13 cellular contexts compared by ENCODE assay signal in genomic region chr3:129111076-129111780, GRCh38. TPM values are rescaled to one million over a fixed set of nuclear protein-coding genes. Genes with fewer than 3 reads are reported as not detected.
A peak's percentile ranks its signal among the peaks of the same experiment; 100 is the strongest.
DNase-seq lines count a peak whose midpoint lies in the region; ATAC-seq and TF ChIP-seq lines count a peak whose summit lies in the region.
"Not testable (repeated sequence)": the region's sequence is repeated elsewhere in the genome, so short reads cannot be mapped to it uniquely, and the experiment has no call there.
"Had no signal": no experiment of that assay in that cellular context is flagged by ENCODE, and none has a peak within 500 bp of the region (broad histone marks: within the 10 kb centered on the region; RNA-seq: fewer than 3 reads in every experiment).

No MANE protein-coding gene starts in this region.

- H3K4me3 Mint-ChIP-seq in CD4-positive, alpha-beta T cell; activated CD4-positive, alpha-beta T cell treated with anti-CD3 and anti-CD28 coated beads, Interleukin-2, amount 10 ng/mL, durations not matched to agents 7 days and 5 days; chondrocyte (ENCODE audit: unreplicated experiment): not testable (repeated sequence)
- peak overlapping the region in 1 of 3 donors; percentile 17 for H3K4me3 Mint-ChIP-seq in T-cell
- H3K4me3 Mint-ChIP-seq in activated T-cell treated with anti-CD3 and anti-CD28 coated beads, Interleukin-2, amount 50 U/mL, for 72 hours = peak overlapping the region; percentile 20 to 33
- peak overlapping the region; percentile 19 for H3K4me3 Mint-ChIP-seq in activated naive CD4-positive, alpha-beta T cell treated with anti-CD3 and anti-CD28 coated beads, Interleukin-2, amount 50 U/mL, for 24 hours
- H3K4me3 Mint-ChIP-seq in naive thymus-derived CD4-positive, alpha-beta T cell = peak overlapping the region in 8 of 10 donors; percentile 9 to 75 (median 42)
- H3K4me3 Mint-ChIP-seq in stimulated activated naive CD8-positive, alpha-beta T cell treated with anti-CD3 and anti-CD28 coated beads, Interleukin-15, amount 100 ng/mL, for 72 hours = peak overlapping the region; percentile 69 to 79

- not testable (repeated sequence) for H3K27me3 Mint-ChIP-seq in CD4-positive, alpha-beta T cell; T-cell; activated CD4-positive, alpha-beta T cell treated with anti-CD3 and anti-CD28 coated beads, Interleukin-2, amount 10 ng/mL, durations not matched to agents 7 days and 5 days; activated T-cell treated with anti-CD3 and anti-CD28 coated beads, Interleukin-2, amount 50 U/mL, for 72 hours (ENCODE audit: low read depth); activated naive CD4-positive, alpha-beta T cell treated with anti-CD3 and anti-CD28 coated beads, Interleukin-2, amount 50 U/mL, for 24 hours; chondrocyte (ENCODE audit: low read depth); naive thymus-derived CD4-positive, alpha-beta T cell; stimulated activated naive CD8-positive, alpha-beta T cell treated with anti-CD3 and anti-CD28 coated beads, Interleukin-15, amount 100 ng/mL, for 72 hours

- CTCF ChIA-PET in CD4-positive, alpha-beta T cell (lab: Charles Lee); T-cell (lab: Charles Lee); naive thymus-derived CD4-positive, alpha-beta T cell (lab: Charles Lee): not testable (repeated sequence)
- CTCF ChIA-PET in activated CD4-positive, alpha-beta T cell treated with anti-CD3 and anti-CD28 coated beads, Interleukin-2, amount 10 ng/mL, durations not matched to agents 7 days and 5 days (lab: Charles Lee) = interaction anchor here (0.6 to 1.5 kb wide), 2 partner anchors 51 to 53 kb away, joined by 3 read pairs; no protein-coding TSS in a partner anchor

- not testable (repeated sequence) for H3K27me3 ChIP-seq in CD4-positive, alpha-beta T cell (ENCODE audit: control insufficient read depth, insufficient read depth, low read length); naive thymus-derived CD4-positive, alpha-beta T cell (ENCODE audit: control insufficient read depth in 2 of 2, insufficient read depth in 2 of 2, low read length in 2 of 2)

- not testable (repeated sequence) for TF ChIP-seq CTCF in CD4-positive, alpha-beta T cell (IDR thresholded peaks at IDR 0.05); chondrocyte (IDR thresholded peaks at IDR 0.05)

- H3K9me3 ChIP-seq in CD4-positive, alpha-beta T cell (ENCODE audit: control insufficient read depth, low read length); naive thymus-derived CD4-positive, alpha-beta T cell (ENCODE audit: control insufficient read depth in 2 of 3, low read length in 3 of 3): not testable (repeated sequence)

- not testable (repeated sequence) for H3K27ac ChIP-seq in CD4-positive, alpha-beta T cell (ENCODE audit: low read depth, low read length)
- H3K27ac ChIP-seq in naive thymus-derived CD4-positive, alpha-beta T cell (ENCODE audit: low read depth, low read length) = peak overlapping the region; percentile 54

- DNase-seq in CD4-positive, alpha-beta T cell; T-cell; activated CD4-positive, alpha-beta T cell treated with anti-CD3 and anti-CD28 coated beads, Interleukin-2, amount 10 ng/mL, durations not matched to agents 7 days and 5 days; activated T-cell treated with anti-CD3 and anti-CD28 coated beads, Interleukin-2, amount 50 U/mL, for 72 hours; chondrocyte (ENCODE audit: low spot score); naive thymus-derived CD4-positive, alpha-beta T cell; stimulated activated naive CD8-positive, alpha-beta T cell treated with anti-CD3 and anti-CD28 coated beads, Interleukin-15, amount 100 ng/mL, for 72 hours: not testable (repeated sequence)

- H3K4me3 ChIP-seq in naive thymus-derived CD4-positive, alpha-beta T cell (ENCODE audit: low read length) = not testable (repeated sequence)

- POLR2A ChIA-PET in CD4-positive, alpha-beta T cell (lab: Charles Lee) = interaction anchor here (1.2 to 2.8 kb wide), 2 partner anchors 8 to 10 kb away, joined by 3 to 9 read pairs; partner anchors contain the start of gene RAB43
- POLR2A ChIA-PET in T-cell (lab: Charles Lee) = interaction anchor here in 1 of 2 donors (0.7 kb wide), 1 partner anchor 483 kb away, joined by 8 read pairs; no protein-coding TSS in a partner anchor
- POLR2A ChIA-PET in activated CD4-positive, alpha-beta T cell treated with anti-CD3 and anti-CD28 coated beads, Interleukin-2, amount 10 ng/mL, durations not matched to agents 7 days and 5 days (lab: Charles Lee) = not testable (repeated sequence)
- POLR2A ChIA-PET in naive thymus-derived CD4-positive, alpha-beta T cell (lab: Charles Lee) = interaction anchor here (3.8 to 8.6 kb wide), 2 partner anchors 9 to 10 kb away, joined by 22 to 111 read pairs; partner anchors contain the start of gene RAB43

- H3K36me3 ChIP-seq in naive thymus-derived CD4-positive, alpha-beta T cell (ENCODE audit: control insufficient read depth in 2 of 3, insufficient read depth in 3 of 3, low read length in 3 of 3) = peaks cover 0 to 40% (median 4%) of the 10 kb centered on the region in 3 experiments

- peaks cover 75% of the 10 kb centered on the region for H3K4me1 Mint-ChIP-seq in CD4-positive, alpha-beta T cell (ENCODE audit: low read depth)
- H3K4me1 Mint-ChIP-seq in T-cell (peaks cover 79 to 83% (median 80%) of the 10 kb centered on the region in 3 donors), chondrocyte (ENCODE audit: low read depth) (peaks cover 11% of the 10 kb centered on the region)
- H3K4me1 Mint-ChIP-seq in activated CD4-positive, alpha-beta T cell treated with anti-CD3 and anti-CD28 coated beads, Interleukin-2, amount 10 ng/mL, durations not matched to agents 7 days and 5 days = peaks cover 80% of the 10 kb centered on the region
- H3K4me1 Mint-ChIP-seq in activated T-cell treated with anti-CD3 and anti-CD28 coated beads, Interleukin-2, amount 50 U/mL, for 72 hours (ENCODE audit: low read depth) = peaks cover 89% of the 10 kb centered on the region
- peaks cover 87% of the 10 kb centered on the region for H3K4me1 Mint-ChIP-seq in activated naive CD4-positive, alpha-beta T cell treated with anti-CD3 and anti-CD28 coated beads, Interleukin-2, amount 50 U/mL, for 24 hours
- peaks cover 49 to 92% (median 81%) of the 10 kb centered on the region in 7 donors for H3K4me1 Mint-ChIP-seq in naive thymus-derived CD4-positive, alpha-beta T cell
- H3K4me1 Mint-ChIP-seq in stimulated activated naive CD8-positive, alpha-beta T cell treated with anti-CD3 and anti-CD28 coated beads, Interleukin-15, amount 100 ng/mL, for 72 hours = peaks cover 90% of the 10 kb centered on the region

- peak overlapping the region; percentile 73 for H3K27ac Mint-ChIP-seq in CD4-positive, alpha-beta T cell
- H3K27ac Mint-ChIP-seq in T-cell (peak overlapping the region; percentile 72 to 78), chondrocyte (ENCODE audit: unreplicated experiment) (peak overlapping the region; percentile 92)
- peak overlapping the region; percentile 69 for H3K27ac Mint-ChIP-seq in activated CD4-positive, alpha-beta T cell treated with anti-CD3 and anti-CD28 coated beads, Interleukin-2, amount 10 ng/mL, durations not matched to agents 7 days and 5 days
- H3K27ac Mint-ChIP-seq in activated T-cell treated with anti-CD3 and anti-CD28 coated beads, Interleukin-2, amount 50 U/mL, for 72 hours = peak overlapping the region; percentile 99
- H3K27ac Mint-ChIP-seq in activated naive CD4-positive, alpha-beta T cell treated with anti-CD3 and anti-CD28 coated beads, Interleukin-2, amount 50 U/mL, for 24 hours = peak overlapping the region; percentile 84
- peak overlapping the region; percentile 43 to 97 (median 81) for H3K27ac Mint-ChIP-seq in naive thymus-derived CD4-positive, alpha-beta T cell
- peak overlapping the region; percentile 99 to 100 for H3K27ac Mint-ChIP-seq in stimulated activated naive CD8-positive, alpha-beta T cell treated with anti-CD3 and anti-CD28 coated beads, Interleukin-15, amount 100 ng/mL, for 72 hours

- peaks cover 0 to 79% of the 10 kb centered on the region in 2 donors for H3K4me1 ChIP-seq in naive thymus-derived CD4-positive, alpha-beta T cell (ENCODE audit: control insufficient read depth in 2 of 2, insufficient read depth in 2 of 2, low read length in 2 of 2)

- ATAC-seq in CD4-positive, alpha-beta T cell (ENCODE audit: poor library complexity); T-cell (replicated peaks in 1 of 4); activated T-cell treated with anti-CD3 and anti-CD28 coated beads, Interleukin-2, amount 50 U/mL, for 72 hours (replicated peaks in 1 of 2); naive thymus-derived CD4-positive, alpha-beta T cell; stimulated activated naive CD8-positive, alpha-beta T cell treated with anti-CD3 and anti-CD28 coated beads, Interleukin-15, amount 100 ng/mL, for 72 hours: not testable (repeated sequence)

- H3K9me3 Mint-ChIP-seq in CD4-positive, alpha-beta T cell; T-cell; activated CD4-positive, alpha-beta T cell treated with anti-CD3 and anti-CD28 coated beads, Interleukin-2, amount 10 ng/mL, durations not matched to agents 7 days and 5 days; activated T-cell treated with anti-CD3 and anti-CD28 coated beads, Interleukin-2, amount 50 U/mL, for 72 hours; activated naive CD4-positive, alpha-beta T cell treated with anti-CD3 and anti-CD28 coated beads, Interleukin-2, amount 50 U/mL, for 24 hours; chondrocyte (ENCODE audit: low read depth); naive thymus-derived CD4-positive, alpha-beta T cell; stimulated activated naive CD8-positive, alpha-beta T cell treated with anti-CD3 and anti-CD28 coated beads, Interleukin-15, amount 100 ng/mL, for 72 hours: not testable (repeated sequence)

- H3K36me3 Mint-ChIP-seq in CD4-positive, alpha-beta T cell (ENCODE audit: low read depth) = peaks cover 81% of the 10 kb centered on the region
- peaks cover 31% of the 10 kb centered on the region for H3K36me3 Mint-ChIP-seq in T-cell
- H3K36me3 Mint-ChIP-seq in activated CD4-positive, alpha-beta T cell treated with anti-CD3 and anti-CD28 coated beads, Interleukin-2, amount 10 ng/mL, durations not matched to agents 7 days and 5 days (ENCODE audit: low read depth) = peaks cover 60% of the 10 kb centered on the region
- H3K36me3 Mint-ChIP-seq in activated T-cell treated with anti-CD3 and anti-CD28 coated beads, Interleukin-2, amount 50 U/mL, for 72 hours (ENCODE audit: insufficient read depth in 2 of 2) = peaks cover 19 to 58% of the 10 kb centered on the region in 2 donors
- peaks cover 17% of the 10 kb centered on the region for H3K36me3 Mint-ChIP-seq in activated naive CD4-positive, alpha-beta T cell treated with anti-CD3 and anti-CD28 coated beads, Interleukin-2, amount 50 U/mL, for 24 hours
- H3K36me3 Mint-ChIP-seq in chondrocyte (ENCODE audit: low read depth) = not testable (repeated sequence)
- peaks cover 6 to 51% (median 31%) of the 10 kb centered on the region in 5 donors for H3K36me3 Mint-ChIP-seq in naive thymus-derived CD4-positive, alpha-beta T cell

- intact Hi-C loops in CD4-positive, alpha-beta T cell (cut with DNase I, micrococcal nuclease); naive thymus-derived CD4-positive, alpha-beta T cell (cut with micrococcal nuclease): not testable (repeated sequence)

RNA-seq across cellular contexts. Expression of gene RAB43, which starts 10.4 kb away (rescaled TPM):
- 10 to 100 TPM; 47.5 to 48.1 TPM for total RNA-seq in CD4-positive, alpha-beta T cell
- 10 to 100 TPM; 53.8 to 96.9 (median 77.6) TPM for total RNA-seq in T-cell
- 10 to 100 TPM; 52.0 to 59.1 TPM for total RNA-seq in activated CD4-positive, alpha-beta T cell treated with anti-CD3 and anti-CD28 coated beads, Interleukin-2, amount 10 ng/mL, durations not matched to agents 7 days and 5 days
- 10 to 100 TPM; 82.5 to 95.5 TPM for total RNA-seq in activated T-cell treated with anti-CD3 and anti-CD28 coated beads, Interleukin-2, amount 50 U/mL, for 72 hours
- total RNA-seq in chondrocyte = 19.1 to 29.7 TPM (median 26.3 TPM) in 3 replicates
- 100 to 1,000 TPM in 2 of 5 experiments, 10 to 100 TPM in 3; 58.6 to 122 (median 72.8) TPM for total RNA-seq in naive thymus-derived CD4-positive, alpha-beta T cell
- 10 to 100 TPM; 27.2 to 56.0 TPM for polyA plus RNA-seq in naive thymus-derived CD4-positive, alpha-beta T cell

RNA-seq across cellular contexts. Expression of gene ISY1, which starts 49.6 kb away (rescaled TPM):
- 10 to 100 TPM; 28.2 to 28.5 TPM for total RNA-seq in CD4-positive, alpha-beta T cell
- total RNA-seq in T-cell (10 to 100 TPM; 34.8 to 42.0 (median 35.9) TPM), chondrocyte (31.3 to 44.7 TPM (median 31.9 TPM) in 3 replicates)
- total RNA-seq in activated CD4-positive, alpha-beta T cell treated with anti-CD3 and anti-CD28 coated beads, Interleukin-2, amount 10 ng/mL, durations not matched to agents 7 days and 5 days = 10 to 100 TPM; 56.9 to 60.9 TPM
- total RNA-seq in activated T-cell treated with anti-CD3 and anti-CD28 coated beads, Interleukin-2, amount 50 U/mL, for 72 hours = 10 to 100 TPM; 50.2 to 68.9 TPM
- 10 to 100 TPM; 27.6 to 65.1 (median 37.4) TPM for total RNA-seq in naive thymus-derived CD4-positive, alpha-beta T cell
- 100 to 1,000 TPM; 115 to 130 TPM for polyA plus RNA-seq in naive thymus-derived CD4-positive, alpha-beta T cell

RNA-seq across cellular contexts. Expression of gene GP9, which starts 50.6 kb away (rescaled TPM):
- total RNA-seq in CD4-positive, alpha-beta T cell = not detected
- total RNA-seq in T-cell = not detected
- not detected for total RNA-seq in activated CD4-positive, alpha-beta T cell treated with anti-CD3 and anti-CD28 coated beads, Interleukin-2, amount 10 ng/mL, durations not matched to agents 7 days and 5 days
- not detected for total RNA-seq in activated T-cell treated with anti-CD3 and anti-CD28 coated beads, Interleukin-2, amount 50 U/mL, for 72 hours
- total RNA-seq in chondrocyte = not detected in 3 replicates
- 1 to 10 TPM in 1 of 5 experiments, not detected in 4; 2.5 TPM for total RNA-seq in naive thymus-derived CD4-positive, alpha-beta T cell
- not detected for polyA plus RNA-seq in naive thymus-derived CD4-positive, alpha-beta T cell
- total RNA-seq: H7, HT-29, PC-9, Right ventricle myocardium inferior, RPMI7951 had no signal
